8 cellular contexts compared by ENCODE assay signal in the genomic region with DNA sequence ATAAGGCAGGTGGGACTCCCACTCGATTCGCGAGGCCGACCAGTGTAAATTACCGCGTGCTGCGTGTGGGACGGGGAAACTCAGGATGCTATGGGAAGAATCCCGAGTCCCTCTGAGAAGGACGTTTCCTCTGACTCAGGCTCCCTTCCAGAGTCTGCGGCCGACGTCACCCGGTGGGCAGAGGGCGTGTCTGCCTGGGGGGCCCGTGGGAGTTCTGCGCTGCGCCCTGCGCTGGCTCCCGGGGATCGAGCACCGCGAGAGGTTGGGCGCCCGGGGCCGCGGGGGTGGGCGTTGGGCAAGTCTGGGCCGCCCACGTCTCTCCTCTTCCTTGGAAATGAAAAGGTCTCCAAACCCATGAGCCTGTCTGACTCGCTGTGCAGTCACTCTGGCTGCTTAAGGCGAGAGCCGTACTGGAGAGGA. TPM values are rescaled to one million over a fixed set of nuclear protein-coding genes. Genes with fewer than 3 reads are reported as not detected.
DNase-seq lines count a peak whose midpoint lies in the region; ATAC-seq, FAIRE-seq and TF ChIP-seq lines count a peak whose summit lies in the region.

No MANE protein-coding gene starts in this region.

- no peaks in the 10 kb centered on the region for H3K79me2 ChIP-seq in HepG2 (ENCODE audit: insufficient read depth, low read length)

- H3K9me3 ChIP-seq in CD4-positive, CD25-positive, alpha-beta regulatory T cell (ENCODE audit: control insufficient read depth in 2 of 2, low read length in 2 of 2): no peaks in the 10 kb centered on the region
- H3K9me3 ChIP-seq in HepG2 (ENCODE audit: low read length): no peaks in the 10 kb centered on the region

- peaks cover 42% of the 10 kb centered on the region for H3K27me3 Mint-ChIP-seq in CD4-positive, CD25-positive, alpha-beta regulatory T cell
- peaks cover 14% of the 10 kb centered on the region for H3K27me3 Mint-ChIP-seq in chondrocyte (ENCODE audit: low read depth)

- H3K27ac ChIP-seq in CD4-positive, CD25-positive, alpha-beta regulatory T cell (ENCODE audit: insufficient read depth, low read length, poor library complexity, severe bottlenecking): no peak overlapping the region
- peak overlapping the region; percentile 74 for H3K27ac ChIP-seq in HepG2 (ENCODE audit: extremely low read length, insufficient read depth, low read length)

- no peak; a peak in 1 of 4 replicates for TF ChIP-seq POLR2A in HepG2 (IDR thresholded peaks at IDR 0.05; ENCODE audit: insufficient read depth in 1 of 2, low read depth in 2 of 2, low read length in 2 of 2)

- in situ Hi-C loops in HepG2 (cut with HindIII; ENCODE audit: extremely low pct_ligation_motif_present, low pct_unique_long_range_greater_than_20kb): no loop called here

- ATAC-seq in CD4-positive, CD25-positive, alpha-beta regulatory T cell (ENCODE audit: low read depth in 2 of 2): peak in 1 of 2 donors; percentile 2
- ATAC-seq in HG02798 (IDR thresholded peaks at IDR 0.05; ENCODE audit: poor library complexity, unreplicated experiment) (peak; percentile 11), HepG2 (peak; percentile 41)

- CTCF ChIA-PET in HepG2 (lab: Yijun Ruan, JAX; ENCODE audit: low intra/inter-chr PET ratio, low total read pairs): interaction anchor here (1.6 kb wide), 1 partner anchor 70 kb away, joined by 13 read pairs; no protein-coding TSS in a partner anchor

- peak in 1 of 3 donors; percentile 13 for DNase-seq in CD4-positive, CD25-positive, alpha-beta regulatory T cell
- DNase-seq in T-helper 9 cell (peak; percentile 19), chondrocyte (ENCODE audit: low spot score) (no peak), HepG2 (ENCODE audit: low spot score) (no peak), NCI-H2107 treated with DMSO at 0.1 percent for 48 hours (lab: John Stamatoyannopoulos, UW; ENCODE audit: unreplicated experiment) (no peak), OCI-M2 (lab: John Stamatoyannopoulos, UW; ENCODE audit: unreplicated experiment) (no peak)
- peak; percentile 27 to 61 (median 41) for DNase-seq in stimulated activated CD4-positive, alpha-beta T cell treated with anti-CD3 and anti-CD28 coated beads, TNF-alpha, amount 100 ng/mL, for 24 hours (ENCODE audit: low read depth in 3 of 3)

- no peak for TF ChIP-seq RAD21 in HepG2 (CRISPR knock-in tag; IDR thresholded peaks at IDR 0.05)

- 4% methylated on average over 15 of the region's 33 CpGs for WGBS in HepG2 (ENCODE audit: low lambda C conversion rate)

- TF ChIP-seq CTCF in chondrocyte (IDR thresholded peaks at IDR 0.05) (no peak), HepG2 (CRISPR knock-in tag; IDR thresholded peaks at IDR 0.05) (no peak)

- H3K27ac Mint-ChIP-seq in CD4-positive, CD25-positive, alpha-beta regulatory T cell: no peak overlapping the region
- H3K27ac Mint-ChIP-seq in chondrocyte (ENCODE audit: unreplicated experiment): peak overlapping the region; percentile 76

- no peak overlapping the region for H2AFZ ChIP-seq in HepG2 (ENCODE audit: low read length)

- FAIRE-seq in HepG2 (lab: Jason Lieb, UNC): no peak

- intact Hi-C loops in HepG2 (cut with micrococcal nuclease; ENCODE audit: unreplicated experiment): loop anchor here (5.0 kb wide), 2 partner anchors 90 to 105 kb away; partner anchors contain the start of gene NFXL1

- H3K4me1 ChIP-seq in CD4-positive, CD25-positive, alpha-beta regulatory T cell (ENCODE audit: control insufficient read depth, insufficient read depth, low read length, poor library complexity, severe bottlenecking): peaks cover 18% of the 10 kb centered on the region
- peaks cover 20% of the 10 kb centered on the region for H3K4me1 ChIP-seq in HepG2 (ENCODE audit: insufficient read depth, low read length)

- H3K9me3 Mint-ChIP-seq in CD4-positive, CD25-positive, alpha-beta regulatory T cell: no peaks in the 10 kb centered on the region
- no peaks in the 10 kb centered on the region for H3K9me3 Mint-ChIP-seq in chondrocyte (ENCODE audit: low read depth)

- peak overlapping the region; percentile 98 for H3K4me2 ChIP-seq in HepG2 (ENCODE audit: low read depth, low read length)

- peaks cover 0 to 19% (median 12%) of the 10 kb centered on the region in 4 donors for H3K4me1 Mint-ChIP-seq in CD4-positive, CD25-positive, alpha-beta regulatory T cell
- H3K4me1 Mint-ChIP-seq in chondrocyte (ENCODE audit: low read depth): peaks cover 17% of the 10 kb centered on the region

- BruUV-seq in HepG2 (replicated peaks; lab: Mats Ljungman, UMichigan): TSS peak; percentile 74

- TF ChIP-seq EP300 in HepG2 (IDR thresholded peaks at IDR 0.05; ENCODE audit: low read depth in 2 of 2, low read length in 2 of 2) (no peak), HepG2 (CRISPR knock-in tag; IDR thresholded peaks at IDR 0.05; ENCODE audit: borderline replicate concordance) (no peak)

- no peaks in the 10 kb centered on the region for H3K36me3 ChIP-seq in CD4-positive, CD25-positive, alpha-beta regulatory T cell (ENCODE audit: control insufficient read depth, insufficient read depth, low read length)
- H3K36me3 ChIP-seq in HepG2 (replicated peaks in 1 of 2; ENCODE audit: control insufficient read depth in 1 of 2, insufficient read depth in 2 of 2, low read length in 2 of 2): no peaks in the 10 kb centered on the region

- no peaks in the 10 kb centered on the region for H4K20me1 ChIP-seq in HepG2 (ENCODE audit: insufficient read depth, low read length)

- peak overlapping the region; percentile 62 to 93 (median 88) for H3K4me3 Mint-ChIP-seq in CD4-positive, CD25-positive, alpha-beta regulatory T cell
- peak overlapping the region; percentile 79 for H3K4me3 Mint-ChIP-seq in chondrocyte (ENCODE audit: unreplicated experiment)

- peaks cover 11% of the 10 kb centered on the region for H3K27me3 ChIP-seq in CD4-positive, CD25-positive, alpha-beta regulatory T cell (ENCODE audit: control insufficient read depth, insufficient read depth, low read length)
- no peaks in the 10 kb centered on the region; a peak in 1 of 5 replicates for H3K27me3 ChIP-seq in HepG2 (ENCODE audit: control insufficient read depth in 1 of 2, insufficient read depth in 2 of 2, low read length in 2 of 2)

- no peaks in the 10 kb centered on the region for H3K36me3 Mint-ChIP-seq in CD4-positive, CD25-positive, alpha-beta regulatory T cell
- H3K36me3 Mint-ChIP-seq in chondrocyte (ENCODE audit: low read depth): no peaks in the 10 kb centered on the region

- peak overlapping the region; percentile 76 for H3K9ac ChIP-seq in HepG2 (ENCODE audit: insufficient read depth, low read depth, low read length)

- peak overlapping the region; percentile 31 for H3K4me3 ChIP-seq in CD4-positive, CD25-positive, alpha-beta regulatory T cell (ENCODE audit: low read depth, low read length)
- H3K4me3 ChIP-seq in HepG2 (replicated peaks in 1 of 3; ENCODE audit: insufficient read depth in 1 of 3, low read depth in 2 of 3, low read length in 3 of 3): peak overlapping the region; percentile 69 to 80 (median 76)

- POLR2A ChIA-PET in HepG2 (lab: Yijun Ruan, JAX): no interaction called here

RNA-seq across cellular contexts. Expression of gene NIPAL1, which starts 0.5 kb away (rescaled TPM):
- 0.52 TPM for total RNA-seq in CD4-positive, CD25-positive, alpha-beta regulatory T cell
- under 1 TPM in 3 of 4 donors, not detected in 1; 0.15 to 0.74 (median 0.72) TPM for polyA plus RNA-seq in CD4-positive, CD25-positive, alpha-beta regulatory T cell
- total RNA-seq in chondrocyte (0.32 to 0.59 TPM (median 0.48 TPM) in 3 replicates), HepG2 (2016; rRNA removed; fragmentation: Illumina TruSeq; extraction: Trizol) (1.4 and 1.6 TPM in 2 replicates)
- total RNA-seq in HepG2 (2016; cell fraction: cytosol; rRNA removed; fragmentation: Illumina TruSeq; extraction: Trizol; ENCODE audit: low read depth): 0.40 and 0.53 TPM in 2 replicates
- 1.4 and 1.5 TPM in 2 replicates for total RNA-seq in HepG2 (2016; cell fraction: insoluble cytoplasmic fraction; rRNA removed; fragmentation: Illumina TruSeq; extraction: Trizol)
- total RNA-seq in HepG2 (2016; cell fraction: membrane; rRNA removed; fragmentation: Illumina TruSeq; extraction: Trizol): 0.76 and 0.96 TPM in 2 replicates
- 2.5 TPM in 2 replicates for total RNA-seq in HepG2 (2016; cell fraction: nucleus; rRNA removed; fragmentation: Illumina TruSeq; extraction: Trizol)
- 2.8 and 3.4 TPM in 2 replicates for polyA plus RNA-seq in HepG2 (2011; rRNA removed)
- 1.3 and 2.6 TPM in 2 replicates for polyA plus RNA-seq in HepG2 (2011; cell fraction: cytosol; rRNA removed)
- 1.00 and 1.7 TPM in 2 replicates for polyA plus RNA-seq in HepG2 (2011; cell fraction: nucleus; rRNA removed)
- 4.2 and 4.9 TPM in 2 replicates for polyA plus RNA-seq in HepG2 (2012)
- 0.06 and 0.17 TPM in 2 replicates for polyA plus RNA-seq in HepG2 (2016; cell fraction: cytosol; fragmentation: Illumina TruSeq; extraction: Trizol; ENCODE audit: low read depth)
- polyA plus RNA-seq in HepG2 (2016; cell fraction: insoluble cytoplasmic fraction; fragmentation: Illumina TruSeq; extraction: Trizol; ENCODE audit: low read depth): 0.99 and 1.5 TPM in 2 replicates
- polyA plus RNA-seq in HepG2 (2016; cell fraction: membrane; fragmentation: Illumina TruSeq; extraction: Trizol; ENCODE audit: low read depth): 0.37 and 0.52 TPM in 2 replicates
- polyA plus RNA-seq in HepG2 (2016; cell fraction: nucleus; fragmentation: Illumina TruSeq; extraction: Trizol; ENCODE audit: insufficient read depth, low read depth): 1.5 and 2.3 TPM in 2 replicates
- polyA minus RNA-seq in HepG2 (2011; rRNA and poly(A)+ RNA removed; ENCODE audit: low replicate concordance): 1.9 and 3.2 TPM in 2 replicates
- 1.2 and 2.7 TPM in 2 replicates for polyA minus RNA-seq in HepG2 (2011; cell fraction: cytosol; rRNA and poly(A)+ RNA removed)
- polyA minus RNA-seq in HepG2 (2011; cell fraction: nucleus; rRNA and poly(A)+ RNA removed): 2.5 and 5.0 TPM in 2 replicates

RNA-seq across cellular contexts. Expression of gene CNGA1, which starts 0.6 kb away (rescaled TPM):
- total RNA-seq in CD4-positive, CD25-positive, alpha-beta regulatory T cell: not detected
- under 1 TPM in 1 of 4 donors, not detected in 3; 0.06 TPM for polyA plus RNA-seq in CD4-positive, CD25-positive, alpha-beta regulatory T cell
- total RNA-seq in chondrocyte: not detected in 3 replicates
- 0.22 TPM in 1 of 2 replicates, not detected in the other for total RNA-seq in HepG2 (2016; rRNA removed; fragmentation: Illumina TruSeq; extraction: Trizol)
- total RNA-seq in HepG2 (2016; cell fraction: cytosol; rRNA removed; fragmentation: Illumina TruSeq; extraction: Trizol; ENCODE audit: low read depth): not detected in 2 replicates
- 0.15 and 0.48 TPM in 2 replicates for total RNA-seq in HepG2 (2016; cell fraction: insoluble cytoplasmic fraction; rRNA removed; fragmentation: Illumina TruSeq; extraction: Trizol)
- total RNA-seq in HepG2 (2016; cell fraction: membrane; rRNA removed; fragmentation: Illumina TruSeq; extraction: Trizol): not detected in 2 replicates
- not detected in 2 replicates for total RNA-seq in HepG2 (2016; cell fraction: nucleus; rRNA removed; fragmentation: Illumina TruSeq; extraction: Trizol)
- 0.40 and 1.5 TPM in 2 replicates for polyA plus RNA-seq in HepG2 (2011; rRNA removed)
- polyA plus RNA-seq in HepG2 (2011; cell fraction: cytosol; rRNA removed): 0.17 and 0.67 TPM in 2 replicates
- polyA plus RNA-seq in HepG2 (2011; cell fraction: nucleus; rRNA removed): 0.58 and 0.59 TPM in 2 replicates
- 1.4 and 2.1 TPM in 2 replicates for polyA plus RNA-seq in HepG2 (2012)
- polyA plus RNA-seq in HepG2 (2016; cell fraction: cytosol; fragmentation: Illumina TruSeq; extraction: Trizol; ENCODE audit: low read depth): not detected in 2 replicates
- not detected in 2 replicates for polyA plus RNA-seq in HepG2 (2016; cell fraction: insoluble cytoplasmic fraction; fragmentation: Illumina TruSeq; extraction: Trizol; ENCODE audit: low read depth)
- polyA plus RNA-seq in HepG2 (2016; cell fraction: membrane; fragmentation: Illumina TruSeq; extraction: Trizol; ENCODE audit: low read depth): not detected in 2 replicates
- polyA plus RNA-seq in HepG2 (2016; cell fraction: nucleus; fragmentation: Illumina TruSeq; extraction: Trizol; ENCODE audit: insufficient read depth, low read depth): not detected in 2 replicates
- 3.2 TPM in 1 of 2 replicates, not detected in the other for polyA minus RNA-seq in HepG2 (2011; rRNA and poly(A)+ RNA removed; ENCODE audit: low replicate concordance)
- 2.0 TPM in 1 of 2 replicates, not detected in the other for polyA minus RNA-seq in HepG2 (2011; cell fraction: cytosol; rRNA and poly(A)+ RNA removed)
- polyA minus RNA-seq in HepG2 (2011; cell fraction: nucleus; rRNA and poly(A)+ RNA removed): 1.3 and 2.9 TPM in 2 replicates

Comparison
In these comparisons a context has a peak if more than half of its experiments do, and no peak if none do; other contexts are left out.
1. DNase-seq: peak in T-helper 9 cell (single experiment) and stimulated activated CD4-positive, alpha-beta T cell treated with anti-CD3 and anti-CD28 coated beads, TNF-alpha, amount 100 ng/mL, for 24 hours (3 of 3); none in chondrocyte (single experiment), HepG2 (single experiment), NCI-H2107 treated with DMSO at 0.1 percent for 48 hours (single experiment) and OCI-M2 (single experiment).